Comparison of ENCODE assay signal across 13 cellular contexts in the genomic region with DNA sequence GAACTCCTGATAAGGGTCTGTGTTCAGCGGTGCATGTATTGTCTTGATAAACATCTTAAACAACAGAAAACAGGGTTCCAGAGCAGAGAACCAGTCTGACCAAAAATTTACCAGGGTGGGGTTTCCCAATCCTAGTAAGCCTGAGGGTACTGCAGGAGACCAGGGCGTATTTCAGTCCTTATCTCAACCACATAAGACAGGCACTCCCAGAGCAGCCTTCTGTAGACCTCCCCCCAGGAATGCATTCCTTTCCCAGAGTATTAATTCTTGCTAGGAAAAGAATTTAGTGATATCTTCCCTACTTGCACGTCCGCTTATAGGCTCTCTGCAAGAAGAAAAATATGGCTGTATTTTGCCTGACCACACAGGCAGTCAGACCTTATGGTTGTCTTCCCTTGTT. TPM values are rescaled to one million over a fixed set of nuclear protein-coding genes. Genes with fewer than 3 reads are reported as not detected.
"Had no signal": no experiment of that assay in that cellular context is flagged by ENCODE, and none has a peak within 500 bp of the region (broad histone marks: within the 10 kb centered on the region; RNA-seq: fewer than 3 reads in every experiment).

No MANE protein-coding gene starts in this region.

RNA-seq across cellular contexts. Expression of gene ABHD16B, which starts 55.2 kb away (rescaled TPM):
- total RNA-seq: activated CD8-positive, alpha-beta T cell treated with anti-CD3 and anti-CD28 coated beads for 36 hours; activated T-helper 2 cell treated with anti-CD3 and anti-CD28 coated beads, Interferon-gamma antibody, Interleukin-2, Interleukin-4, amounts not matched to agents 10 μg/mL and 5 μg/mL and 100 μg/mL, durations not matched to agents 14 hours and 24 hours and 36 hours; cardiac muscle cell; endothelial cell of umbilical vein; esophagus mucosa; glomerular endothelial cell; heart right ventricle; kidney epithelial cell; lower leg skin; mesothelial cell of epicardium; pancreas; sciatic nerve; vagina had no signal
- polyA plus RNA-seq: endothelial cell of umbilical vein had no signal
